1 cellular context compared by ENCODE assay signal in genomic region chr3:50583897-50584296, GRCh38.
TF ChIP-seq lines count a peak whose summit lies in the region.

No MANE protein-coding gene starts in this region.

TF ChIP-seq in H1, 55 proteins besides CTCF, POLR2A, EP300 and RAD21:
- TF ChIP-seq SIX5 (IDR thresholded peaks at IDR 0.05; ENCODE audit: low read depth, low read length): no peak
